In genomic region chr11:13336246-13336873, GRCh38 we compare ENCODE assay signal across 1 cellular context.
TF ChIP-seq lines count a peak whose summit lies in the region.

No MANE protein-coding gene starts in this region.

TF ChIP-seq in HepG2, 621 proteins besides CTCF, POLR2A, EP300 and RAD21 (continued from another document):
- TF ChIP-seq PRDM10 (CRISPR knock-in tag; IDR thresholded peaks at IDR 0.05; ENCODE audit: low read depth) (no peak), MLLT10 (CRISPR knock-in tag; IDR thresholded peaks at IDR 0.05) (no peak), PRDM4 (CRISPR knock-in tag; IDR thresholded peaks at IDR 0.05; ENCODE audit: borderline replicate concordance) (no peak), KLF11 (CRISPR knock-in tag; IDR thresholded peaks at IDR 0.05) (no peak), ZNF652 (CRISPR knock-in tag; IDR thresholded peaks at IDR 0.05; ENCODE audit: borderline replicate concordance, low read depth) (no peak), ZNF790 (CRISPR knock-in tag; IDR thresholded peaks at IDR 0.05; ENCODE audit: borderline replicate concordance) (no peak), PAX8 (CRISPR knock-in tag; IDR thresholded peaks at IDR 0.05; ENCODE audit: borderline replicate concordance) (no peak), ZNF512B (CRISPR knock-in tag; IDR thresholded peaks at IDR 0.05; ENCODE audit: borderline replicate concordance) (no peak)
